ENCODE assay signal across 8 cellular contexts in the genomic region with DNA sequence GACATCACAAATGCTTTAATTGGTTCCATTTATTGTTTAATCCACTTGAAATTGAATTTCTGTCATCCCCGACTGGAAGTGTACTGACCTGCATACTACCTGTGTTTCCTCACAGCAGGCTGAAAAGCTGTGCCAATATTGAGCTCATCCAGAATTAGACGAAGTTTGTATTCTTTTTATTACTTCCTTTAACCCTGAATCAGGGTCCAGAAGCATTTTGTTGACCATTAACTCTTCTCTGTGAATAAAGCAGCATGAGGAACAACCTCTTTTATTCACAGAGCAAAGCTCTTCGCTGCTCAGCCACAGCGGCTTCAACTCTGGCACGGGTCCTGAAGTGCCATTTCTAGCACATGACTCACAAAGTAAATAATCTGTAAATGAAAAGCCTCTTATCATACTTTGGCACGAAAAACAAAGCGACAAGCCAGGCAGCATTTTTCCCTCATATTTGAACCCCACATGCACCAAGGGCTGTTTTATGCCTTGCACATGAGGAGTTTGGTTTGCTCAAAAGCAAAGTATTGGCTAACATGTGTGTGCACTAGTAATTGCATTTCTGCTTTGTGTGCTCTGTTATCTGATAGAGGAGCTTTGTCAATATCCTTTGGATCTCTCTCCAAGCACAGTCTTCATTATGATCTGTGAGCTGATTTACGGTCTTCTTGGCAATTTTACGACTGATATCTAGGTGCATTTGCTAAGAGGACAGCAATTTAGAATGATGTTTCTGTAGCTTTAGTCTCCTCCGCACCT. TPM values are rescaled to one million over a fixed set of nuclear protein-coding genes. Genes with fewer than 3 reads are reported as not detected.
DNase-seq lines count a peak whose midpoint lies in the region; ATAC-seq and TF ChIP-seq lines count a peak whose summit lies in the region.

No MANE protein-coding gene starts in this region.

- H3K27ac ChIP-seq in breast epithelium (peak overlapping the region; percentile 81 to 88), thymus (ENCODE audit: low read depth) (peak overlapping the region; percentile 25)

- peak overlapping the region in 2 of 3 donors; percentile 23 to 43 for H3K4me3 ChIP-seq in breast epithelium
- H3K4me3 ChIP-seq in thymus (ENCODE audit: low read length): no peak overlapping the region

- H3K36me3 ChIP-seq in breast epithelium (no peaks in the 10 kb centered on the region), thymus (ENCODE audit: control insufficient read depth, insufficient read depth) (no peaks in the 10 kb centered on the region)

- TF ChIP-seq POLR2A in breast epithelium (IDR thresholded peaks at IDR 0.05): no peak

- H3K9me3 ChIP-seq in breast epithelium: no peaks in the 10 kb centered on the region
- no peaks in the 10 kb centered on the region for H3K9me3 ChIP-seq in thymus (ENCODE audit: control insufficient read depth)

- 46% methylated on average over 10 of the region's 10 CpGs for WGBS in thymus

- DNase-seq in DMS 273 (lab: John Stamatoyannopoulos, UW; ENCODE audit: unreplicated experiment) (peak; percentile 60), NCI-H2107 (lab: John Stamatoyannopoulos, UW) (peak; percentile 88), breast epithelium (ENCODE audit: low spot score in 2 of 2) (peak; percentile 77), kidney tubule cell (ENCODE audit: low spot score) (peak; percentile 94)

- no peak for TF ChIP-seq CTCF in breast epithelium (IDR thresholded peaks at IDR 0.05)

- intact Hi-C loops in breast epithelium (cut with DNase I; ENCODE audit: low total_unique reads): loop anchor here (10.0 kb wide), 1 partner anchor 50 kb away; the partner anchor contains the start of gene CBX6

- no peaks in the 10 kb centered on the region for H3K27me3 ChIP-seq in breast epithelium
- no peaks in the 10 kb centered on the region for H3K27me3 ChIP-seq in thymus (ENCODE audit: control insufficient read depth, insufficient read depth)

- H3K4me1 ChIP-seq in breast epithelium (peaks cover 0 to 13% of the 10 kb centered on the region in 2 donors), thymus (ENCODE audit: control insufficient read depth, insufficient read depth, low read length) (no peaks in the 10 kb centered on the region)

- no peak for ATAC-seq in GM19351 (IDR thresholded peaks at IDR 0.05; ENCODE audit: unreplicated experiment)
- ATAC-seq in GM18909 (IDR thresholded peaks at IDR 0.05; ENCODE audit: poor library complexity, unreplicated experiment): no peak
- no peak for ATAC-seq in GM21526 (IDR thresholded peaks at IDR 0.05; ENCODE audit: low FRiP score, unreplicated experiment)

RNA-seq across cellular contexts. Expression of gene APOBEC3A, which starts 33.0 kb away (rescaled TPM):
- total RNA-seq in breast epithelium: under 1 TPM in 1 of 3 donors, not detected in 2; 0.44 TPM
- 17.3 TPM for polyA plus RNA-seq in thymus

RNA-seq across cellular contexts. Expression of gene CBX6, which starts 52.4 kb away (rescaled TPM):
- 10 to 100 TPM; 20.2 to 34.7 (median 25.9) TPM for total RNA-seq in breast epithelium
- polyA plus RNA-seq in thymus: 23.3 TPM

RNA-seq across cellular contexts. Expression of gene APOBEC3B, which starts 57.8 kb away (rescaled TPM):
- 1 to 10 TPM in 1 of 3 donors, under 1 TPM in 1, not detected in 1; 0.33 to 2.2 TPM for total RNA-seq in breast epithelium
- 9.2 TPM for polyA plus RNA-seq in thymus
